Comparison of ENCODE assay signal across 23 cellular contexts in the genomic region with DNA sequence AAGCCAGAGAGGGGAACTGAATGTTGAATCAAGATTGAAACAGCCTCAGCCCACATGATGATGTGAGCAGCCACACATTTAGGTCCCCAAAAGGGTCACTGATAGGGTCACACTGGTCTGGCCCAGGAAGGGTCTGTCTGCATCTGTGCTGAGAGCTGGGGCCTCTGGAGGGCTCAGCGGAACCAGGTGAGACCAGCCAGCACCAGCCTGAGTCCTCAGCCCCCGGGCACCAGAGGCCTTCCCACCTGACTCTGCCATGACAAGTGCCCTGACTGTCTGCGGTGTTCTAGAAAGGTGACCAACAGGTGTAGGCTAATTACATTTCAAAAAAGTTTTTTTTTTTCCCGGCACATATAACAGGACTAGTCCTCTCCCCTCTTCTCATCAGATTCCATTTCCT.
"Had no signal": no experiment of that assay in that cellular context is flagged by ENCODE, and none has a peak within 500 bp of the region (broad histone marks: within the 10 kb centered on the region; RNA-seq: fewer than 3 reads in every experiment).

No MANE protein-coding gene starts in this region.

- H3K27me3 ChIP-seq: pancreas, right lobe of liver, suprapubic skin, transverse colon had no signal

- H3K27ac ChIP-seq: left ventricle myocardium inferior, lower lobe of right lung, pancreas, right lobe of liver, suprapubic skin, transverse colon had no signal

- H3K9me3 ChIP-seq: left ventricle myocardium inferior, lower lobe of right lung, pancreas, right lobe of liver, suprapubic skin, transverse colon had no signal

- H3K36me3 Mint-ChIP-seq: immature natural killer cell, memory B cell had no signal

- DNase-seq: cerebellar nuclear complex; cortex of kidney; effector memory CD8-positive, alpha-beta T cell; hypothalamus; immature natural killer cell; kidney glomerular epithelial cell; left colon; left ventricle myocardium inferior; lower lobe of right lung; naive B cell; nephron progenitor cell; occipital lobe; pancreas; retina; right lobe of liver; small intestine; stimulated activated CD4-positive, alpha-beta T cell treated with anti-CD3 and anti-CD28 coated beads, Interleukin-15, amount 100 ng/mL, for 24 hours; stimulated activated CD4-positive, alpha-beta T cell treated with anti-CD3 and anti-CD28 coated beads, Interleukin-2, amount 100 ng/mL, for 48 hours; stimulated activated naive CD4-positive, alpha-beta T cell; stimulated activated naive CD8-positive, alpha-beta T cell treated with anti-CD3 and anti-CD28 coated beads, Interleukin-15, amount 100 ng/mL, for 72 hours; transverse colon had no signal

- H3K4me3 Mint-ChIP-seq: effector memory CD8-positive, alpha-beta T cell; immature natural killer cell; memory B cell; naive B cell; nephron progenitor cell; stimulated activated naive CD8-positive, alpha-beta T cell treated with anti-CD3 and anti-CD28 coated beads, Interleukin-15, amount 100 ng/mL, for 72 hours had no signal

- H3K4me1 ChIP-seq: left ventricle myocardium inferior, pancreas, right lobe of liver, suprapubic skin, transverse colon had no signal

- H3K27ac Mint-ChIP-seq: effector memory CD8-positive, alpha-beta T cell; immature natural killer cell; memory B cell; naive B cell; nephron progenitor cell had no signal

- H3K4me1 Mint-ChIP-seq: immature natural killer cell; memory B cell; naive B cell; stimulated activated naive CD8-positive, alpha-beta T cell treated with anti-CD3 and anti-CD28 coated beads, Interleukin-15, amount 100 ng/mL, for 72 hours had no signal

- H3K4me3 ChIP-seq: left ventricle myocardium inferior, lower lobe of right lung, pancreas, right lobe of liver, suprapubic skin, transverse colon had no signal

- H3K9me3 Mint-ChIP-seq: memory B cell; stimulated activated naive CD8-positive, alpha-beta T cell treated with anti-CD3 and anti-CD28 coated beads, Interleukin-15, amount 100 ng/mL, for 72 hours had no signal

- H3K36me3 ChIP-seq: left ventricle myocardium inferior, lower lobe of right lung, pancreas, right lobe of liver, suprapubic skin, transverse colon had no signal
